11 cellular contexts compared by ENCODE assay signal in genomic region chr20:46676649-46677316, GRCh38. TPM values are rescaled to one million over a fixed set of nuclear protein-coding genes. Genes with fewer than 3 reads are reported as not detected.
"Had no signal": no experiment of that assay in that cellular context is flagged by ENCODE, and none has a peak within 500 bp of the region (broad histone marks: within the 10 kb centered on the region; RNA-seq: fewer than 3 reads in every experiment).

No MANE protein-coding gene starts in this region.

RNA-seq across cellular contexts. Expression of gene SLC13A3, which starts 25.5 kb away (rescaled TPM):
- total RNA-seq: activated CD4-positive, alpha-beta T cell treated with anti-CD3 and anti-CD28 coated beads, Interleukin-2, amount 10 ng/mL, durations not matched to agents 24 days and 14 days; activated CD8-positive, alpha-beta memory T cell treated with anti-CD3 and anti-CD28 coated beads for 36 hours; activated CD8-positive, alpha-beta T cell treated with anti-CD3 and anti-CD28 coated beads for 36 hours; activated T-helper 2 cell treated with anti-CD3 and anti-CD28 coated beads, Interferon-gamma antibody, Interleukin-2, Interleukin-4, amounts not matched to agents 10 μg/mL and 5 μg/mL and 100 μg/mL, durations not matched to agents 14 hours and 24 hours and 36 hours; ascending aorta; T-helper 2 cell treated with Interferon-gamma antibody and Interleukin-4, amounts not matched to agents 100 ng/mL and 5 ng/mL, for 36 hours had no signal

RNA-seq across cellular contexts. Expression of gene SLC2A10, which starts 32.7 kb away (rescaled TPM):
- total RNA-seq: activated B cell treated with CpG ODN at 0.5 μM for 24 hours; activated CD4-positive, alpha-beta memory T cell treated with anti-CD3 and anti-CD28 coated beads for 36 hours; activated CD4-positive, alpha-beta T cell treated with anti-CD3 and anti-CD28 coated beads, Interleukin-2, amount 10 ng/mL, durations not matched to agents 24 days and 14 days; activated CD8-positive, alpha-beta T cell treated with anti-CD3 and anti-CD28 coated beads for 36 hours; activated naive CD8-positive, alpha-beta T cell treated with anti-CD3 and anti-CD28 coated beads, Interleukin-2, amount 10 ng/mL, durations not matched to agents 7 days and 5 days; activated T-helper 2 cell treated with anti-CD3 and anti-CD28 coated beads, Interferon-gamma antibody, Interleukin-2, Interleukin-4, amounts not matched to agents 10 μg/mL and 5 μg/mL and 100 μg/mL, durations not matched to agents 14 hours and 24 hours and 36 hours; T-helper 1 cell treated with Interleukin-12 subunit alpha and Interleukin-12 subunit beta and Interleukin-4 antibody, amounts not matched to agents 30 ng/mL and 1 ng/mL, for 36 hours; T-helper 17 cell; T-helper 2 cell treated with Interferon-gamma antibody and Interleukin-4, amounts not matched to agents 100 ng/mL and 5 ng/mL, for 36 hours had no signal
